8 cellular contexts compared by ENCODE assay signal in the genomic region with DNA sequence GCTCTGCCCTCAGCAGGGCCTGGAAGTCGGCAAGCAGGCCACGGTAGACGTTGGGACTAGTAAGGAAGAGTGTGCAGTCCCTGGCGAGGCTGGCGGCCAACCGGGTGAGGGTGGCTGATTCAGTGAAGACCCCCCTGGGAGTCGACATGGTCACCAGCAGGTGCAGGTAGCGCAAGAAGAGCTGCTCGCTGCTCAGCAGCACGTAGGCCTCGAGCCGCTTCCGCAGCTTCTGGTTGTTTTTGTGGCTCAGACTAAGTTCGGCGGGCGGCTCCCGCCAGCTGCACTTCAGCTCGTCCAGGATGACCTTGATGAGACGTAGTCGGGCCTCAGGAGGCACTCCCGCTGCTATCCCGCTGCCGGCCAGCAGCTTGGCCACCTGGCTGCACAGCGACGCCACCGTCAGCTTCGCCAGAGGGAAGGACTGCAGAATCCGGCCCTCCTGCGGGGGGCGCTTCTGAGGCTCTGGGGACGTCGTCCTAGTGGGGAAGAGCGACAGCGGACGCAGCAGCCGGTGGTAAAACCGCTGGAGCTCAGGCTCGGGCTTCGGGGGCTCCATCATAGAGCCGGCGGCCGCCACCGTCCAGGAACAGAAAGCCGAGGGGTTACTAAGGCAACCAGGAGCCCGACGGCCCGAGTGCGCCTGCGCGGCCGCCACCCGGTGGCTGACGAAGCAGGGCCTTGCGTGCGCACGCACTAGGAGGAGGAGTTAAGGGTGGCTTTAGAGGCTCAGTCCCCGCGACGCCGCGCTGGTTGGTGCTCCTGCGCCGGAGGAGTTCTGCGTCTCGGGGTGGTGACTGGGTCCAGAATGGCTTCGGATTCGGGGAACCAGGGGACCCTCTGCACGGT. TPM values are rescaled to one million over a fixed set of nuclear protein-coding genes. Genes with fewer than 3 reads are reported as not detected.
DNase-seq lines count a peak whose midpoint lies in the region; ATAC-seq and TF ChIP-seq lines count a peak whose summit lies in the region.

A gene with protein sequence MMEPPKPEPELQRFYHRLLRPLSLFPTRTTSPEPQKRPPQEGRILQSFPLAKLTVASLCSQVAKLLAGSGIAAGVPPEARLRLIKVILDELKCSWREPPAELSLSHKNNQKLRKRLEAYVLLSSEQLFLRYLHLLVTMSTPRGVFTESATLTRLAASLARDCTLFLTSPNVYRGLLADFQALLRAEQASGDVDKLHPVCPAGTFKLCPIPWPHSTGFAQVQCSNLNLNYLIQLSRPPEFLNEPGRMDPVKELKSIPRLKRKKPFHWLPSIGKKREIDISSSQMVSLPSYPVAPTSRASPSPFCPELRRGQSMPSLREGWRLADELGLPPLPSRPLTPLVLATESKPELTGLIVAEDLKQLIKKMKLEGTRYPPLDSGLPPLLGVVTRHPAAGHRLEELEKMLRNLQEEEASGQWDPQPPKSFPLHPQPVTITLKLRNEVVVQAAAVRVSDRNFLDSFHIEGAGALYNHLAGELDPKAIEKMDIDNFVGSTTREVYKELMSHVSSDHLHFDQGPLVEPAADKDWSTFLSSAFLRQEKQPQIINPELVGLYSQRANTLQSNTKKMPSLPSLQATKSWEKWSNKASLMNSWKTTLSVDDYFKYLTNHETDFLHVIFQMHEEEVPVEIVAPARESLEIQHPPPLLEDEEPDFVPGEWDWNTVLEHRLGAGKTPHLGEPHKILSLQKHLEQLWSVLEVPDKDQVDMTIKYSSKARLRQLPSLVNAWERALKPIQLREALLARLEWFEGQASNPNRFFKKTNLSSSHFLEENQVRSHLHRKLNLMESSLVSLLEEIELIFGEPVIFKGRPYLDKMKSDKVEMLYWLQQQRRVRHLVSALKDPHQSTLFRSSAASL (minus strand): TSS at position 607 of the 846 bp plus-strand sequence. CDS start 48 bp downstream, at position 559.
TSS of gene CCS (plus strand) at position 729 of the 846 bp plus-strand sequence. CDS start at position 806, 77 bp downstream.

- H3K9me3 ChIP-seq in SK-N-SH (no peaks in the 10 kb centered on the region), trophoblast cell (ENCODE audit: insufficient read depth, low read depth, low read length) (peaks cover 7% of the 10 kb centered on the region), transverse colon (no peaks in the 10 kb centered on the region)

- intact Hi-C loops in Right ventricle myocardium inferior (cut with DNase I) (loop anchor here (2.0 to 5.0 kb wide), 2 partner anchors 24 to 85 kb away; partner anchors contain the start of genes RBM14 and RBM4B), transverse colon (cut with DNase I; ENCODE audit: low total_unique reads) (no loop called here)

- H3K4me2 ChIP-seq in SK-N-SH (peak within 1 kb of the TSS; percentile 98), trophoblast cell (ENCODE audit: low read length) (peak within 1 kb of the TSS; percentile 90)

- H3K4me3 ChIP-seq in GM12864 (ENCODE audit: low read depth, low read length): peak within 1 kb of the TSS; percentile 74
- peak within 1 kb of the TSS; percentile 77 to 94 for H3K4me3 ChIP-seq in SK-N-SH (ENCODE audit: low read depth in 2 of 2, low read length in 1 of 2)
- peak within 1 kb of the TSS; percentile 83 for H3K4me3 ChIP-seq in trophoblast cell (ENCODE audit: low read depth, low read length)
- H3K4me3 ChIP-seq in transverse colon: peak within 1 kb of the TSS; percentile 48 to 75 (median 62)

- peak; percentile 89 for ATAC-seq in HG02610 (IDR thresholded peaks at IDR 0.05; ENCODE audit: unreplicated experiment)
- peak; percentile 95 for ATAC-seq in Right ventricle myocardium inferior

- peak within 1 kb of the TSS; percentile 33 for H2BK120ac ChIP-seq in trophoblast cell (ENCODE audit: insufficient read depth, low read length, poor library complexity)

- no peaks in the 10 kb centered on the region for H3K36me3 ChIP-seq in SK-N-SH (replicated peaks in 1 of 2; ENCODE audit: control insufficient read depth in 1 of 2, insufficient read depth in 2 of 2, low read length in 1 of 2)
- peaks cover 0 to 2% of the 10 kb centered on the region in 2 experiments for H3K36me3 ChIP-seq in trophoblast cell (ENCODE audit: control insufficient read depth in 1 of 2, insufficient read depth in 2 of 2, low read length in 2 of 2)
- H3K36me3 ChIP-seq in transverse colon: no peaks in the 10 kb centered on the region

- peak within 1 kb of the TSS; percentile 83 for H4K91ac ChIP-seq in trophoblast cell (ENCODE audit: low read depth, low read length)

- H3K4me3 Mint-ChIP-seq in activated naive CD8-positive, alpha-beta T cell treated with anti-CD3 and anti-CD28 coated beads for 36 hours: peak within 1 kb of the TSS; percentile 100

- 23% methylated on average over 40 of the region's 68 CpGs for WGBS in SK-N-SH (ENCODE audit: low lambda C conversion rate)
- WGBS in trophoblast cell (ENCODE audit: extremely low coverage, insufficient coverage, insufficient read length): no CpG with 5 or more reads among the region's 68 CpGs
- WGBS in transverse colon (ENCODE audit: low coverage in 1 of 2), 2 donors: 15% methylated on average over 68 of the region's 68 CpGs; no CpG with 5 or more reads in 1 of the 2 donors

- TF ChIP-seq EP300 in SK-N-SH (IDR thresholded peaks at IDR 0.05; ENCODE audit: borderline replicate concordance in 1 of 2, low read depth in 1 of 2, low read length in 1 of 2) (no peak), transverse colon (IDR thresholded peaks at IDR 0.05; ENCODE audit: low read depth) (no peak)

- POLR2A ChIA-PET in SK-N-SH (lab: Yijun Ruan, JAX): interaction anchor here (1.2 to 2.0 kb wide), 3 partner anchors 24 to 45 kb away, joined by 5 to 8 read pairs (median 7); partner anchors contain the start of genes CTSF, RBM14 and RBM4

- H2AK5ac ChIP-seq in trophoblast cell (ENCODE audit: low read length): peak within 1 kb of the TSS; percentile 1

- peak; percentile 90 for TF ChIP-seq POLR2A in transverse colon (IDR thresholded peaks at IDR 0.05)

- peak within 1 kb of the TSS; percentile 85 for H3K9ac ChIP-seq in SK-N-SH
- peak within 1 kb of the TSS; percentile 95 for H3K9ac ChIP-seq in trophoblast cell (ENCODE audit: low read length)

- H3K4me1 ChIP-seq in SK-N-SH (ENCODE audit: control insufficient read depth in 1 of 2, insufficient read depth in 2 of 2, low read depth in 1 of 2, low read length in 1 of 2): peaks cover 4 to 17% of the 10 kb centered on the region in 2 experiments; a peak in 1 of 4 replicates
- peaks cover 10 to 12% of the 10 kb centered on the region in 2 experiments for H3K4me1 ChIP-seq in trophoblast cell (ENCODE audit: control insufficient read depth in 1 of 2, insufficient read depth in 2 of 2, low read length in 2 of 2)
- H3K4me1 ChIP-seq in transverse colon: peaks cover 27 to 38% (median 29%) of the 10 kb centered on the region in 4 donors

- H3K27me3 Mint-ChIP-seq in activated naive CD8-positive, alpha-beta T cell treated with anti-CD3 and anti-CD28 coated beads for 36 hours: no peaks in the 10 kb centered on the region

- peak within 1 kb of the TSS; percentile 87 for H3K14ac ChIP-seq in trophoblast cell (ENCODE audit: low read length)

- H3K9me2 ChIP-seq in SK-N-SH: no peaks in the 10 kb centered on the region

- peak within 1 kb of the TSS; percentile 96 for H4K8ac ChIP-seq in trophoblast cell (ENCODE audit: low read depth, low read length)

- H4K12ac ChIP-seq in trophoblast cell (ENCODE audit: low read depth, low read length): peak within 1 kb of the TSS; percentile 37

- H4K20me1 ChIP-seq in SK-N-SH (ENCODE audit: insufficient read depth): no peaks in the 10 kb centered on the region

- TF ChIP-seq RAD21 in SK-N-SH (IDR thresholded peaks at IDR 0.05; ENCODE audit: low read length): no peak

- peaks cover 3% of the 10 kb centered on the region for H3K36me3 Mint-ChIP-seq in activated naive CD8-positive, alpha-beta T cell treated with anti-CD3 and anti-CD28 coated beads for 36 hours

- CTCF ChIA-PET in SK-N-SH (lab: Yijun Ruan, JAX): interaction anchor here (0.6 to 3.4 kb wide), 17 partner anchors 9 to 432 kb away, joined by 3 to 21 read pairs (median 3); partner anchors contain the start of genes CTSF and RBM4B

- H3K27ac ChIP-seq in SK-N-SH (ENCODE audit: low read depth in 2 of 2, low read length in 1 of 2) (peak within 1 kb of the TSS; percentile 62 to 84; a peak in 3 of 4 replicates), trophoblast cell (ENCODE audit: low read depth, low read length) (no peak within 1 kb of the TSS), transverse colon (peak within 1 kb of the TSS; percentile 82 to 89 (median 88))

- peak within 1 kb of the TSS; percentile 58 for H3K18ac ChIP-seq in trophoblast cell (ENCODE audit: low read length)

- DNase-seq in GM12864 (ENCODE audit: low read depth): peak; percentile 85
- DNase-seq in NCI-H1092 (lab: John Stamatoyannopoulos, UW): peak; percentile 96
- DNase-seq in SK-N-SH: peak; percentile 100
- peak; percentile 98 for DNase-seq in activated naive CD8-positive, alpha-beta T cell treated with anti-CD3 and anti-CD28 coated beads for 36 hours
- peak; percentile 100 for DNase-seq in Right ventricle myocardium inferior (ENCODE audit: missing footprints)
- DNase-seq in trophoblast cell: peak; percentile 95 to 99
- DNase-seq in transverse colon: peak; percentile 99

- H3K27me3 ChIP-seq in SK-N-SH (ENCODE audit: insufficient read depth): no peaks in the 10 kb centered on the region
- H3K27me3 ChIP-seq in trophoblast cell (ENCODE audit: insufficient read depth, low read length): no peaks in the 10 kb centered on the region
- no peaks in the 10 kb centered on the region for H3K27me3 ChIP-seq in transverse colon

- no peak within 1 kb of the TSS for H3K23ac ChIP-seq in trophoblast cell (ENCODE audit: low read length)

- H3K4me1 Mint-ChIP-seq in activated naive CD8-positive, alpha-beta T cell treated with anti-CD3 and anti-CD28 coated beads for 36 hours: peaks cover 23% of the 10 kb centered on the region

- H3F3A ChIP-seq in SK-N-SH (replicated peaks; ENCODE audit: insufficient read depth): no peaks in the 10 kb centered on the region

- in situ Hi-C loops in transverse colon (cut with MboI; ENCODE audit: low pct_ligation_motif_present in 1 of 4, low pct_unique_long_range_greater_than_20kb in 1 of 4, low sequenced_read_pairs in 3 of 4): no loop called here

- peak within 1 kb of the TSS; percentile 67 for H3K4ac ChIP-seq in trophoblast cell (ENCODE audit: low read depth, low read length)

- H2AFZ ChIP-seq in SK-N-SH (ENCODE audit: low read depth) (peak within 1 kb of the TSS; percentile 97), trophoblast cell (ENCODE audit: insufficient read depth, low read length, poor library complexity) (peak within 1 kb of the TSS; percentile 86)

- H3K9me3 Mint-ChIP-seq in activated naive CD8-positive, alpha-beta T cell treated with anti-CD3 and anti-CD28 coated beads for 36 hours: no peaks in the 10 kb centered on the region

- H2BK12ac ChIP-seq in trophoblast cell (ENCODE audit: low read length): no peak within 1 kb of the TSS

- peaks cover 5% of the 10 kb centered on the region for H3K79me1 ChIP-seq in trophoblast cell (ENCODE audit: low read length)

- H3K27ac Mint-ChIP-seq in activated naive CD8-positive, alpha-beta T cell treated with anti-CD3 and anti-CD28 coated beads for 36 hours: peak within 1 kb of the TSS; percentile 97

- TF ChIP-seq CTCF in GM12864 (IDR thresholded peaks at IDR 0.05; ENCODE audit: low read depth, low read length, missing control alignments) (peak; percentile 54), SK-N-SH (IDR thresholded peaks at IDR 0.05) (peak; percentile 57), transverse colon (IDR thresholded peaks at IDR 0.05) (peak; percentile 59 to 96 (median 69))

- H3K79me2 ChIP-seq in SK-N-SH (ENCODE audit: insufficient read depth) (peaks cover 18% of the 10 kb centered on the region), trophoblast cell (ENCODE audit: control insufficient read depth, insufficient read depth, low read length, poor library complexity) (peaks cover 5% of the 10 kb centered on the region)

- H2BK5ac ChIP-seq in trophoblast cell (ENCODE audit: low read depth, low read length, poor library complexity): peak within 1 kb of the TSS; percentile 54

RNA-seq across cellular contexts. Expression of the first gene that starts in this region (rescaled TPM):
- 0.06 and 0.21 TPM in 2 replicates for polyA plus RNA-seq in SK-N-SH (2012; rRNA removed)
- 0.14 and 0.15 TPM in 2 replicates for polyA plus RNA-seq in SK-N-SH (2012; cell fraction: cytosol; rRNA removed)
- polyA plus RNA-seq in SK-N-SH (2012; cell fraction: nucleus; rRNA removed): 0.12 and 0.22 TPM in 2 replicates
- total RNA-seq in activated naive CD8-positive, alpha-beta T cell treated with anti-CD3 and anti-CD28 coated beads for 36 hours: under 1 TPM; 0.16 to 0.23 TPM
- total RNA-seq in Right ventricle myocardium inferior (0.27 TPM), transverse colon (under 1 TPM in 2 of 4 donors, not detected in 2; 0.32 to 0.96 TPM)
- polyA plus RNA-seq in trophoblast cell (2013): 0.12 and 0.14 TPM in 2 replicates

RNA-seq across cellular contexts. Expression of gene CCS, which starts in this region (rescaled TPM):
- polyA plus RNA-seq in SK-N-SH (2012; rRNA removed): 54.7 and 56.1 TPM in 2 replicates
- polyA plus RNA-seq in SK-N-SH (2012; cell fraction: cytosol; rRNA removed): 16.0 and 21.1 TPM in 2 replicates
- polyA plus RNA-seq in SK-N-SH (2012; cell fraction: nucleus; rRNA removed): 287 and 291 TPM in 2 replicates
- total RNA-seq in activated naive CD8-positive, alpha-beta T cell treated with anti-CD3 and anti-CD28 coated beads for 36 hours: 10 to 100 TPM; 19.7 to 20.9 TPM
- total RNA-seq in Right ventricle myocardium inferior (23.5 TPM), transverse colon (10 to 100 TPM; 37.4 to 82.0 (median 49.5) TPM)
- polyA plus RNA-seq in trophoblast cell (2013): 34.7 and 34.8 TPM in 2 replicates
